ENCODE assay signal across 12 cellular contexts in the genomic region with DNA sequence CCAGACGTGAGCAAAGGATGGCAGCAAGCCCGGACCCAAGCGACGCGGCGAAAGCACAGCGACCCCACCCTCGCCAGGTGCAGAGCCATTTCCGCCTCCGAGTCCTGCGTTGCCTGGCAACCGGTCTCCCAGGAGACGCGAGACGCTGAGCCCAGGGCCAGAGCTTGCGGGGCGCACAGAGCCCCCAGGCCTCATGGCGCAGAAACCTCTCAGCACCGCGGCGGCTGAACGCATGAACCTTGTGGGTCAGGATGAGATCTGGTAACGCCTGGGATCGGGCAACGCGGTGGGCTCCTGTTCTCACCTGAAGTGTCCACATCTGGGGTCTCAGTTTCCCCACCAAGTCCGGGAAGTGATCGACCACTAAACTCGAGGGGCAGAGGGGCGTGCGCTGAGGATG.
DNase-seq lines count a peak whose midpoint lies in the region; ATAC-seq and TF ChIP-seq lines count a peak whose summit lies in the region.
"Had no signal": no experiment of that assay in that cellular context is flagged by ENCODE, and none has a peak within 500 bp of the region (broad histone marks: within the 10 kb centered on the region; RNA-seq: fewer than 3 reads in every experiment).

No MANE protein-coding gene starts in this region.

- peak overlapping the region; percentile 44 for H3K4me3 ChIP-seq in HUES48 (ENCODE audit: low read depth, low read length)
- no peak overlapping the region for H3K4me3 ChIP-seq in CD8-positive, alpha-beta memory T cell (ENCODE audit: low read length)

- TF ChIP-seq CTCF in Calu3 (IDR thresholded peaks at IDR 0.05; ENCODE audit: unreplicated experiment) (no peak), GM20000 (IDR thresholded peaks at IDR 0.05; ENCODE audit: extremely low read depth, missing control alignments) (no peak)

- DNase-seq in Calu3 (peak; percentile 77), NCI-H774 (lab: John Stamatoyannopoulos, UW) (peak; percentile 26), left colon (peak; percentile 57 to 81), A172 (ENCODE audit: low spot score) (no peak), GM20000 (ENCODE audit: low spot score) (no peak)
- no peak for DNase-seq in CD8-positive, alpha-beta memory T cell
- DNase-seq: stimulated activated CD4-positive, alpha-beta T cell treated with anti-CD3 and anti-CD28 coated beads, Interleukin-4, amount 100 ng/mL, for 4 hours; stimulated activated naive CD8-positive, alpha-beta T cell treated with anti-CD3 and anti-CD28 coated beads, Interleukin-15, amount 100 ng/mL, for 72 hours had no signal

- H3K27me3 Mint-ChIP-seq in Calu3 (ENCODE audit: unreplicated experiment), result peaks cover 9% of the 10 kb centered on the region
- H3K27me3 Mint-ChIP-seq in CD8-positive, alpha-beta memory T cell, result peaks cover 24 to 67% of the 10 kb centered on the region in 2 donors

- no peak overlapping the region for H3K9ac ChIP-seq in HUES48 (ENCODE audit: low read depth, low read length)

- H3K27ac Mint-ChIP-seq in Calu3 (ENCODE audit: unreplicated experiment), result no peak overlapping the region
- H3K27ac Mint-ChIP-seq in CD8-positive, alpha-beta memory T cell, result no peak overlapping the region
- H3K27ac Mint-ChIP-seq: CD4-positive, CD25-positive, alpha-beta regulatory T cell; memory B cell; stimulated activated naive CD8-positive, alpha-beta T cell treated with anti-CD3 and anti-CD28 coated beads, Interleukin-15, amount 100 ng/mL, for 72 hours had no signal

- H3K36me3 ChIP-seq in HUES48 (ENCODE audit: control insufficient read depth, insufficient read depth, low read length), result no peaks in the 10 kb centered on the region
- no peaks in the 10 kb centered on the region for H3K36me3 ChIP-seq in CD8-positive, alpha-beta memory T cell (ENCODE audit: insufficient read depth, low read length)

- peaks cover 10% of the 10 kb centered on the region for H3K36me3 Mint-ChIP-seq in Calu3 (ENCODE audit: insufficient read depth, unreplicated experiment)
- H3K36me3 Mint-ChIP-seq in CD8-positive, alpha-beta memory T cell, result no peaks in the 10 kb centered on the region
- H3K36me3 Mint-ChIP-seq: CD4-positive, CD25-positive, alpha-beta regulatory T cell; memory B cell had no signal

- H3K27me3 ChIP-seq in HUES48 (ENCODE audit: control insufficient read depth, insufficient read depth, low read length), result peaks cover 13% of the 10 kb centered on the region
- H3K27me3 ChIP-seq in CD8-positive, alpha-beta memory T cell (ENCODE audit: insufficient read depth, low read length, poor library complexity, severe bottlenecking), result no peaks in the 10 kb centered on the region

- intact Hi-C loops in Calu3 (cut with micrococcal nuclease; ENCODE audit: unreplicated experiment) (no loop called here), left colon (cut with DNase I, micrococcal nuclease) (no loop called here)

- CTCF ChIA-PET in Calu3 (lab: Charles Lee), result interaction anchor here (0.8 to 1.5 kb wide), 3 partner anchors 16 to 533 kb away, joined by 3 to 5 read pairs (median 3); no protein-coding TSS in a partner anchor
- CTCF ChIA-PET in CD8-positive, alpha-beta memory T cell (lab: Charles Lee), result no interaction called here

- POLR2A ChIA-PET in CD8-positive, alpha-beta memory T cell (lab: Charles Lee), result no interaction called here

- H3K27ac ChIP-seq in HUES48 (ENCODE audit: low read depth, low read length), result no peak overlapping the region
- H3K27ac ChIP-seq in CD8-positive, alpha-beta memory T cell (ENCODE audit: low read depth, low read length), result no peak overlapping the region

- no peaks in the 10 kb centered on the region for H3K9me3 Mint-ChIP-seq in Calu3 (ENCODE audit: low read depth, unreplicated experiment)
- H3K9me3 Mint-ChIP-seq in CD8-positive, alpha-beta memory T cell, result peaks cover 0 to 3% (median 0%) of the 10 kb centered on the region in 5 donors
- H3K9me3 Mint-ChIP-seq: stimulated activated naive CD8-positive, alpha-beta T cell treated with anti-CD3 and anti-CD28 coated beads, Interleukin-15, amount 100 ng/mL, for 72 hours had no signal

- BruUV-seq in Calu3 (replicated peaks; lab: Mats Ljungman, UMichigan), result no TSS peak

- H3K4me3 Mint-ChIP-seq in Calu3 (ENCODE audit: low read depth, unreplicated experiment), result peak overlapping the region; percentile 40
- no peak overlapping the region for H3K4me3 Mint-ChIP-seq in CD8-positive, alpha-beta memory T cell
- H3K4me3 Mint-ChIP-seq: memory B cell; stimulated activated naive CD8-positive, alpha-beta T cell treated with anti-CD3 and anti-CD28 coated beads, Interleukin-15, amount 100 ng/mL, for 72 hours had no signal

- no peaks in the 10 kb centered on the region for H3K9me3 ChIP-seq in HUES48 (ENCODE audit: control insufficient read depth, insufficient read depth, low read length)
- H3K9me3 ChIP-seq in CD8-positive, alpha-beta memory T cell (ENCODE audit: low read length), result no peaks in the 10 kb centered on the region

- ATAC-seq in left colon (peak; percentile 94), HG02852 (IDR thresholded peaks at IDR 0.05; ENCODE audit: unreplicated experiment) (no peak)
- ATAC-seq: stimulated activated naive CD8-positive, alpha-beta T cell treated with anti-CD3 and anti-CD28 coated beads, Interleukin-15, amount 100 ng/mL, for 72 hours had no signal

- peaks cover 18% of the 10 kb centered on the region for H3K4me1 Mint-ChIP-seq in Calu3 (ENCODE audit: low read depth, unreplicated experiment)
- H3K4me1 Mint-ChIP-seq in CD8-positive, alpha-beta memory T cell, result no peaks in the 10 kb centered on the region

- H3K4me1 ChIP-seq in HUES48 (ENCODE audit: control insufficient read depth, insufficient read depth, low read length), result 0 out of 2 replicates have a peak, but pooled peaks cover 4% of the 10 kb centered on the region
- H3K4me1 ChIP-seq in CD8-positive, alpha-beta memory T cell (ENCODE audit: insufficient read depth, low read length), result no peaks in the 10 kb centered on the region

Comparison
In these comparisons a context has a peak if more than half of its experiments do, and no peak if none do; other contexts are left out.
1. DNase-seq: peak in Calu3 (single experiment), NCI-H774 (single experiment) and left colon (2 of 2); none in A172 (single experiment), CD8-positive, alpha-beta memory T cell (0 of 5) and GM20000 (single experiment).